In the genomic region with DNA sequence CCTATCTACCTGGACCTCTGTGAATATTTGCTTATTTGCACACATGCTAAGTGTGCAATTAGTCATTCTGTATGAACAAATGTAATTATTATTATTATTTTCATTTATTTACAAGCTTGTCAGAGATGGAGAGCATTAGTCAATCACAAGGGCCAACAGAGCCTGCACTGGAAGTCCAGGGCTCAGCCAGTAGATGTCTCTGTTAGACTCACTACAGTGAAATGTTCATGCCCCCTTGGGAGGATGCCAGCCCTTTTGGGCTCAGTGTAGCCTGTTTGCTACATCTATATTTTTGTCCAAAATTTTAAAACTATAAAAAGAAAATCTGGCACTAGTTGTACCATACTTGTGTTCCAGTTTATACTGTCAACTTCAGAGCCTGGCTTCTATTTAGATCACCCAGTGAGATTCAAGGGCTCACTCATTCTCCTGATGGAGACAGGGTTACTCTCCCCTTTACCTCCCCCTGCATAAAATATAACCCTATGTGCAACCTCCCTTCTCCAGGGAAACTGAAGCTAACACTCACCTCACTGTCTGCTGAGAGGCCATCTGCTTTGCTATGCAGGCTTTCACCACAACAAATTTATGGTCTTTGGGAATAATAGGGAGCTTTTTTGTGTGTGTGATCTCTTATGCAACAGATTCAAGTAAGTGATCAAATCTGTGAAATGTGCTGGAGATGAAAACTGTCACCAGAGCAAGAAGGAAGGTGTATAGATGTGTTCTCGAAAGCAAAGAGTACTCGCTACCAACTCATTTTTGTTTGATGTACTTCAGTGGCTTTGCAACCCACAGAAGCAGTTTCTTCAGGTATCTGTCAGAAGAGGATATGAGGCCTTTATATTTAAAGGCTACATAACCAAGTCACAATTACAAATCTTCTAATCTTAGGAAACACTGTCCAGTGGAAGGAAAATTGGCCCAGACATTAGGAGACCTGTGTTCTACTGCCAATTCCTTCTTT, we compare ENCODE assay signal across 9 cellular contexts.
DNase-seq lines count a peak whose midpoint lies in the region; ATAC-seq, FAIRE-seq and TF ChIP-seq lines count a peak whose summit lies in the region.
"Had no signal": no experiment of that assay in that cellular context is flagged by ENCODE, and none has a peak within 500 bp of the region (broad histone marks: within the 10 kb centered on the region; RNA-seq: fewer than 3 reads in every experiment).

No MANE protein-coding gene starts in this region.

- H3K27me3 ChIP-seq in bronchial epithelial cell (ENCODE audit: control insufficient read depth, insufficient read depth, low read length) (no peaks in the 10 kb centered on the region), lower lobe of right lung (ENCODE audit: low read depth) (no peaks in the 10 kb centered on the region)

- ATAC-seq in lower lobe of right lung, result peak; percentile 46 to 60
- no peak for ATAC-seq in GM21717 (IDR thresholded peaks at IDR 0.05; ENCODE audit: unreplicated experiment)
- no peak for ATAC-seq in HG03175 (IDR thresholded peaks at IDR 0.05; ENCODE audit: unreplicated experiment)
- ATAC-seq in GM19324 (IDR thresholded peaks at IDR 0.05; ENCODE audit: low FRiP score, unreplicated experiment), result no peak

- H3K36me3 ChIP-seq in bronchial epithelial cell (ENCODE audit: control insufficient read depth, insufficient read depth, low read length), result no peaks in the 10 kb centered on the region
- H3K36me3 ChIP-seq in lower lobe of right lung, result no peaks in the 10 kb centered on the region

- DNase-seq in DMS53 (lab: John Stamatoyannopoulos, UW) (peak; percentile 28), DMS53 treated with DMSO at 0.1 percent for 48 hours (lab: John Stamatoyannopoulos, UW; ENCODE audit: unreplicated experiment) (no peak), NCI-H1694 (lab: John Stamatoyannopoulos, UW) (peak; percentile 27), bronchial epithelial cell (ENCODE audit: low read depth) (peak; percentile 57), lower lobe of right lung (peak; percentile 51)

- H3K4me3 ChIP-seq in bronchial epithelial cell (ENCODE audit: low read depth, low read length), result no peak overlapping the region
- H3K4me3 ChIP-seq in lower lobe of right lung, result no peak overlapping the region

- no peaks in the 10 kb centered on the region for H3K9me3 ChIP-seq in lower lobe of right lung

- TF ChIP-seq CTCF in bronchial epithelial cell (IDR thresholded peaks at IDR 0.05; ENCODE audit: insufficient read depth, low read length, severe bottlenecking), result peak; percentile 34
- TF ChIP-seq CTCF in lower lobe of right lung (IDR thresholded peaks at IDR 0.05), result peak; percentile 43

- FAIRE-seq in bronchial epithelial cell (lab: Jason Lieb, UNC), result no peak
- FAIRE-seq: A204.1 had no signal

- no peaks in the 10 kb centered on the region for H3K4me1 ChIP-seq in lower lobe of right lung

- intact Hi-C loops in lower lobe of right lung (cut with DNase I), result no loop called here

- H3K27ac ChIP-seq in lower lobe of right lung, result no peak overlapping the region

Comparison
In these comparisons a context has a peak if more than half of its experiments do, and no peak if none do; other contexts are left out.
1. ATAC-seq: peak in lower lobe of right lung (2 of 2); none in GM21717 (single experiment), HG03175 (single experiment) and GM19324 (single experiment).